10 cellular contexts compared by ENCODE assay signal in genomic region chr3:57127849-57128566, GRCh38. TPM values are rescaled to one million over a fixed set of nuclear protein-coding genes. Genes with fewer than 3 reads are reported as not detected.
DNase-seq lines count a peak whose midpoint lies in the region; ATAC-seq and TF ChIP-seq lines count a peak whose summit lies in the region.
"Had no signal": no experiment of that assay in that cellular context is flagged by ENCODE, and none has a peak within 500 bp of the region (broad histone marks: within the 10 kb centered on the region; RNA-seq: fewer than 3 reads in every experiment).

No MANE protein-coding gene starts in this region.

- H3K4me1 ChIP-seq in stomach (peaks cover 0 to 13% (median 0%) of the 10 kb centered on the region in 4 donors), esophagus squamous epithelium (peaks cover 0 to 19% (median 3%) of the 10 kb centered on the region in 3 donors)

- peak overlapping the region in 4 of 5 donors; percentile 11 to 77 (median 23) for H3K27ac ChIP-seq in stomach
- H3K27ac ChIP-seq in esophagus squamous epithelium, result peak overlapping the region in 2 of 4 donors; percentile 53 to 64

- H3K4me3 ChIP-seq in stomach (no peak overlapping the region), esophagus squamous epithelium (peak overlapping the region in 1 of 4 donors; percentile 23)

- DNase-seq in GM04504 (ENCODE audit: low read depth), result peak; percentile 68
- DNase-seq in cerebellar cortex (ENCODE audit: low spot score), result peak; percentile 39
- peak; percentile 74 for DNase-seq in islet precursor cell
- no peak for DNase-seq in stomach
- no peak for DNase-seq in KG1 (lab: John Stamatoyannopoulos, UW)
- DNase-seq in SHP77 treated with DMSO at 0.1 percent for 48 hours (lab: John Stamatoyannopoulos, UW), result no peak
- DNase-seq in esophagus squamous epithelium (lab: John Stamatoyannopoulos, UW), result no peak
- DNase-seq: activated CD4-positive, alpha-beta T cell treated with anti-CD3 and anti-CD28 coated beads, Interleukin-2, amount 50 U/mL, for 48 hours; NCI-H510A had no signal

- no peaks in the 10 kb centered on the region for H3K36me3 ChIP-seq in stomach
- no peaks in the 10 kb centered on the region for H3K36me3 ChIP-seq in esophagus squamous epithelium

- intact Hi-C loops in stomach (cut with DNase I; ENCODE audit: low total_unique reads), result no loop called here
- intact Hi-C loops in esophagus squamous epithelium (cut with DNase I), result no loop called here

- ATAC-seq in GM19452 (IDR thresholded peaks at IDR 0.05; ENCODE audit: unreplicated experiment), result no peak

- H3K9me3 ChIP-seq in stomach (no peaks in the 10 kb centered on the region), esophagus squamous epithelium (no peaks in the 10 kb centered on the region)

- TF ChIP-seq CTCF in stomach (IDR thresholded peaks at IDR 0.05), result no peak
- TF ChIP-seq CTCF in esophagus squamous epithelium (IDR thresholded peaks at IDR 0.05), result no peak

- WGBS in stomach, 5 donors, result 68 to 82% (median 72%) methylated on average over 12 of the region's 12 CpGs
- 53 to 60% methylated on average over 12 of the region's 12 CpGs for WGBS in esophagus squamous epithelium, 2 donors

- TF ChIP-seq POLR2A in stomach (IDR thresholded peaks at IDR 0.05), result no peak
- no peak for TF ChIP-seq POLR2A in esophagus squamous epithelium (IDR thresholded peaks at IDR 0.05)

- no peak for TF ChIP-seq EP300 in stomach (IDR thresholded peaks at IDR 0.05)

- H3K27me3 ChIP-seq in stomach, result no peaks in the 10 kb centered on the region
- H3K27me3 ChIP-seq in esophagus squamous epithelium, result no peaks in the 10 kb centered on the region

RNA-seq across cellular contexts. Expression of gene IL17RD, which starts 37.1 kb away (rescaled TPM):
- 10 to 100 TPM in 1 of 5 donors, 1 to 10 TPM in 3, under 1 TPM in 1; 0.72 to 10.1 (median 5.3) TPM for total RNA-seq in stomach
- under 1 TPM in 2 of 3 donors, not detected in 1; 0.25 to 0.45 TPM for polyA plus RNA-seq in stomach
- 10 to 100 TPM in 1 of 4 donors, 1 to 10 TPM in 3; 4.4 to 10.4 (median 5.1) TPM for total RNA-seq in esophagus squamous epithelium

Comparison
In these comparisons a context has a peak if more than half of its experiments do, and no peak if none do; other contexts are left out.
1. DNase-seq: peak in GM04504 (single experiment), cerebellar cortex (single experiment) and islet precursor cell (single experiment); none in stomach (single experiment), KG1 (single experiment), SHP77 treated with DMSO at 0.1 percent for 48 hours (single experiment) and esophagus squamous epithelium (single experiment).